ENCODE assay signal across 23 cellular contexts in genomic region chr15:77549552-77550274, GRCh38.
"Had no signal": no experiment of that assay in that cellular context is flagged by ENCODE, and none has a peak within 500 bp of the region (broad histone marks: within the 10 kb centered on the region; RNA-seq: fewer than 3 reads in every experiment).

No MANE protein-coding gene starts in this region.

- ATAC-seq: effector memory CD8-positive, alpha-beta T cell; left ventricle myocardium superior; lower lobe of right lung; natural killer cell treated with Interleukin-12 subunit alpha and Interleukin-12 subunit beta and Interleukin-15 and Interleukin-18, amount 100 ng/mL, for 72 hours; stimulated activated memory B cell treated with anti-CD40 and anti-IgM and Interleukin-4, amounts not matched to agents 10 μg/mL and 1 μg/mL and 100 μg/mL, for 72 hours; stimulated activated naive CD8-positive, alpha-beta T cell treated with anti-CD3 and anti-CD28 coated beads, Interleukin-15, Interleukin-2, amounts not matched to agents 100 U/mL and 50 U/mL, for 24 hours had no signal

- H3K36me3 ChIP-seq: esophagus squamous epithelium, lower lobe of right lung, prostate gland, right atrium auricular region, spleen, tibial artery had no signal

- FAIRE-seq: endometrium had no signal

- H3K27ac ChIP-seq: esophagus squamous epithelium, lower lobe of right lung, prostate gland, right atrium auricular region, skin epidermis, spleen, testis, tibial artery had no signal

- H3K4me3 ChIP-seq: esophagus squamous epithelium, lower lobe of right lung, prostate gland, right atrium auricular region, skin epidermis, spleen, testis, tibial artery had no signal

- H3K4me1 ChIP-seq: esophagus squamous epithelium, lower lobe of right lung, prostate gland had no signal

- DNase-seq: cortex of kidney; effector memory CD8-positive, alpha-beta T cell; erythroblast; esophagus squamous epithelium; foreskin melanocyte; glutamatergic neuron; hypothalamus; immature natural killer cell; islet precursor cell; left ventricle myocardium superior; lower lobe of right lung; spleen; stimulated activated CD4-positive, alpha-beta T cell treated with anti-CD3 and anti-CD28 coated beads, Interleukin-4, amount 100 ng/mL, for 4 hours; stimulated activated naive CD8-positive, alpha-beta T cell treated with anti-CD3 and anti-CD28 coated beads, Interleukin-15, Interleukin-2, amounts not matched to agents 100 U/mL and 50 U/mL, for 24 hours; substantia nigra; testis; tibial artery had no signal

- H3K9me3 ChIP-seq: esophagus squamous epithelium, lower lobe of right lung, prostate gland, right atrium auricular region, spleen, testis, tibial artery had no signal

- H3K27me3 ChIP-seq: right atrium auricular region, spleen, testis had no signal
